In genomic region chr12:30926243-30927209, GRCh38 we compare ENCODE assay signal across 8 cellular contexts.
DNase-seq lines count a peak whose midpoint lies in the region; ATAC-seq and TF ChIP-seq lines count a peak whose summit lies in the region.

TSS of gene TSPAN11 (plus strand) at chr12:30926748. CDS start at chr12:30953992, 27,244 bp downstream.

- H3K36me3 ChIP-seq in HUES48 (ENCODE audit: control insufficient read depth, insufficient read depth, low read length) = no peaks in the 10 kb centered on the region
- H3K36me3 ChIP-seq in brain microvascular endothelial cell (replicated peaks) = no peaks in the 10 kb centered on the region

- in situ Hi-C loops in brain microvascular endothelial cell (cut with HindIII; ENCODE audit: low pct_ligation_motif_present, low sequenced_read_pairs) = no loop called here

- peak; percentile 69 for DNase-seq in D341Med (ENCODE audit: low spot score)
- DNase-seq in brain microvascular endothelial cell = peak; percentile 12
- DNase-seq in iPS-NIHi7 (ENCODE audit: extremely low spot score) = peak; percentile 80
- peak; percentile 32 for DNase-seq in stimulated activated CD8-positive, alpha-beta memory T cell treated with anti-CD3 and anti-CD28 coated beads, Interleukin-4, amount 100 ng/mL, for 48 hours
- no peak for DNase-seq in NCI-H774 (lab: John Stamatoyannopoulos, UW)
- no peak for DNase-seq in stimulated activated CD4-positive, alpha-beta T cell treated with anti-CD3 and anti-CD28 coated beads, Interleukin-4, amount 100 ng/mL, for 24 hours

- TF ChIP-seq CTCF in brain microvascular endothelial cell (IDR thresholded peaks at IDR 0.05; ENCODE audit: low read depth, low read length, missing control alignments) = no peak

- H3K9me3 ChIP-seq in HUES48 (ENCODE audit: control insufficient read depth, insufficient read depth, low read length) = no peaks in the 10 kb centered on the region

- peaks cover 13% of the 10 kb centered on the region for H3K4me1 ChIP-seq in HUES48 (ENCODE audit: control insufficient read depth, insufficient read depth, low read length)

- ATAC-seq in GM19324 (IDR thresholded peaks at IDR 0.05; ENCODE audit: low FRiP score, unreplicated experiment) = no peak

- H3K27ac ChIP-seq in HUES48 (ENCODE audit: low read depth, low read length) (peak within 1 kb of the TSS; percentile 13), brain microvascular endothelial cell (no peak within 1 kb of the TSS)

- peak within 1 kb of the TSS; percentile 41 for H3K9ac ChIP-seq in HUES48 (ENCODE audit: low read depth, low read length)

- H3K4me3 ChIP-seq in HUES48 (ENCODE audit: low read depth, low read length) (peak within 1 kb of the TSS; percentile 54), brain microvascular endothelial cell (ENCODE audit: low read depth, low read length) (peak within 1 kb of the TSS; percentile 44)

- H3K27me3 ChIP-seq in HUES48 (ENCODE audit: control insufficient read depth, insufficient read depth, low read length) (peaks cover 42% of the 10 kb centered on the region), brain microvascular endothelial cell (replicated peaks) (no peaks in the 10 kb centered on the region)

Comparison
In these comparisons a context has a peak if more than half of its experiments do, and no peak if none do; other contexts are left out.
1. DNase-seq: peak in D341Med (single experiment), brain microvascular endothelial cell (single experiment), iPS-NIHi7 (single experiment) and stimulated activated CD8-positive, alpha-beta memory T cell treated with anti-CD3 and anti-CD28 coated beads, Interleukin-4, amount 100 ng/mL, for 48 hours (single experiment); none in NCI-H774 (single experiment) and stimulated activated CD4-positive, alpha-beta T cell treated with anti-CD3 and anti-CD28 coated beads, Interleukin-4, amount 100 ng/mL, for 24 hours (single experiment).